ENCODE assay signal across 20 cellular contexts in the genomic region with DNA sequence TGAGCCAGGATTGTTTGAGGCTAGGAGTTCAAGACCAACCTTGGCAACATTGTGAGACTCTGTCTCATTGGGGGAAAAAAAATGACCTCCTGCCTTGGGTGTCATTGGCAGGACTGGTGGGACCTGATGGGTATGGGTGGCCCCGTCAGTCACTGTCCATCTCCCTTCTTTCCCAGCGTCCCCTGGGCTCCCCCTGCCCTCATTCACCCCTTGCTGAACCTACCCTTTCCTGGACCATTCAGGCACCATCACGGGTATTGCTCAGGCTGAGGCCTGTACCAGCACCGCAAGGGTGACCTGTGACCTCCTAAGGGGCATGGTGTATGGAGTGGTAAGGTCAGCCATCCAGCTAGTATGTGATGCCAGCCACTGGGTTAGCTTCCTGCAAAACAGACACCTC.
"Had no signal": no experiment of that assay in that cellular context is flagged by ENCODE, and none has a peak within 500 bp of the region (broad histone marks: within the 10 kb centered on the region; RNA-seq: fewer than 3 reads in every experiment).

No MANE protein-coding gene starts in this region.

- H3K9me3 ChIP-seq: colonic mucosa, ovary, stomach, thoracic aorta had no signal

- FAIRE-seq: endothelial cell of umbilical vein, small intestine, urothelium cell line had no signal

- H2AFZ ChIP-seq: hepatocyte had no signal

- H3K27me3 ChIP-seq: colonic mucosa, hepatocyte, ovary, stomach had no signal

- H3K27ac Mint-ChIP-seq: endodermal cell; stimulated activated memory B cell treated with anti-CD40 and anti-IgM and Interleukin-4, amounts not matched to agents 10 μg/mL and 1 μg/mL and 100 μg/mL, for 72 hours; type B pancreatic cell had no signal

- H3K79me2 ChIP-seq: hepatocyte had no signal

- H3K4me2 ChIP-seq: hepatocyte had no signal

- DNase-seq: colonic mucosa; effector CD4-positive, alpha-beta T cell; endodermal cell; foreskin melanocyte; head of caudate nucleus; left colon; mesendoderm; naive B cell; ovary; right cardiac atrium; small intestine; stimulated activated CD4-positive, alpha-beta T cell treated with anti-CD3 and anti-CD28 coated beads, Interleukin-2, amount 100 ng/mL, for 48 hours; stomach; substantia nigra had no signal

- H3K36me3 ChIP-seq: colonic mucosa, ovary, thoracic aorta had no signal

- H3K9me3 Mint-ChIP-seq: endodermal cell; naive B cell; stimulated activated memory B cell treated with anti-CD40 and anti-IgM and Interleukin-4, amounts not matched to agents 10 μg/mL and 1 μg/mL and 100 μg/mL, for 72 hours; type B pancreatic cell had no signal

- H3K4me1 Mint-ChIP-seq: endodermal cell had no signal

- ATAC-seq: left colon; right cardiac atrium; stimulated activated memory B cell treated with anti-CD40 and anti-IgM and Interleukin-4, amounts not matched to agents 10 μg/mL and 1 μg/mL and 100 μg/mL, for 72 hours had no signal

- H3K27me3 Mint-ChIP-seq: naive B cell; stimulated activated memory B cell treated with anti-CD40 and anti-IgM and Interleukin-4, amounts not matched to agents 10 μg/mL and 1 μg/mL and 100 μg/mL, for 72 hours; type B pancreatic cell had no signal

- H3K27ac ChIP-seq: colonic mucosa, hepatocyte, ovary, stomach, thoracic aorta had no signal

- H3K36me3 Mint-ChIP-seq: naive B cell, type B pancreatic cell had no signal

- H3K4me3 Mint-ChIP-seq: endodermal cell; naive B cell; stimulated activated memory B cell treated with anti-CD40 and anti-IgM and Interleukin-4, amounts not matched to agents 10 μg/mL and 1 μg/mL and 100 μg/mL, for 72 hours; type B pancreatic cell had no signal

- H3K4me1 ChIP-seq: colonic mucosa had no signal

- H3K4me3 ChIP-seq: colonic mucosa, hepatocyte, ovary, stomach, thoracic aorta had no signal
